8 cellular contexts compared by ENCODE assay signal in the genomic region with DNA sequence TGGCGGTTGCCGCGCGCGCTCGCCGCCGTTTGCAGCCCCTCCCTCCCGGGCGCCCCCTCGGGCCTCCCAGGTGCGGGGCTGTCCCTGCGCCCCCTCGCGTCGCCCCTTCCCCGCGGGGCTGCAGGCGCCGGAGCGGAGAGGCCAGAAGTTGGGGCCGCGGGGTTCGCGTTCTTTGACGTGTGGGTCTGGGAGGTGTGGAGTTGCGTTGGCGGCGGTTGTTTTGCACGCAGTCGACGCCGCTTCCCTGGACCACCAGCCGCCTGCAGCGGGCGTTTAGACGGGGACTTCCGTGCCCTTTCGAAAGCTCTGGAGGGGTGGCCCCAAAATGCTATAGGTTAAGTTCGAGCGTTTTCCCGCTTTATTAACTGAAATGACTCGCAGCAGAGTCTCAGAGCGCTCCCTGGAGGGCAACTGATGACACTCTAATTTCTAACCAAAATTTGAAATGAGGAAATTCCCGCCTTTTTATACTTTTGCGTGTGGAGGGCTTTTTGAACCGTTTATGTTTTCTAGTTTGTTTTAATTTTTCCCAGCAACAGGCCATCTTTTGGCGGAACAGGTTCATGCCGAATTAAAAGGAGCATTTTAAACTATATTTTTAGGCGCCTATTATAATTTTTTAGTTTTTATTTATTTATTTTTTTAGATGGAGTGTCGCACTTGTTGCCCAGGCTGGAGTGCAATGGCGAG. TPM values are rescaled to one million over a fixed set of nuclear protein-coding genes. Genes with fewer than 3 reads are reported as not detected.
DNase-seq lines count a peak whose midpoint lies in the region; ATAC-seq and TF ChIP-seq lines count a peak whose summit lies in the region.

No MANE protein-coding gene starts in this region.

- TF ChIP-seq POLR2A in adrenal gland (IDR thresholded peaks at IDR 0.05) (no peak), uterus (IDR thresholded peaks at IDR 0.05) (peak in 1 of 2 donors; percentile 23)

- no peaks in the 10 kb centered on the region for H3K36me3 ChIP-seq in adrenal gland (replicated peaks in 1 of 2)
- H3K36me3 ChIP-seq in left ventricle myocardium inferior, result no peaks in the 10 kb centered on the region
- H3K36me3 ChIP-seq in psoas muscle (ENCODE audit: insufficient read depth in 1 of 2, low read depth in 1 of 2), result no peaks in the 10 kb centered on the region
- no peaks in the 10 kb centered on the region for H3K36me3 ChIP-seq in uterus

- intact Hi-C loops in adrenal gland (cut with DNase I), result loop anchor here in 1 of 2 donors (5.0 kb wide), 1 partner anchor 94 kb away; no protein-coding TSS in a partner anchor
- intact Hi-C loops in left ventricle myocardium inferior (cut with micrococcal nuclease), result loop anchor here (10.0 kb wide), 1 partner anchor 92 kb away; no protein-coding TSS in a partner anchor
- intact Hi-C loops in psoas muscle (cut with DNase I), result loop anchor here (2.0 to 10.0 kb wide), 2 partner anchors 16 to 92 kb away; no protein-coding TSS in a partner anchor
- intact Hi-C loops in uterus (cut with DNase I; ENCODE audit: low total_unique reads), result loop anchor here (5.0 kb wide), 1 partner anchor 94 kb away; no protein-coding TSS in a partner anchor

- H3K27ac ChIP-seq in adrenal gland (peak overlapping the region in 4 of 5 donors; percentile 93 to 97 (median 96)), left ventricle myocardium inferior (replicated peaks) (peak overlapping the region; percentile 96), psoas muscle (peak overlapping the region; percentile 88), uterus (peak overlapping the region; percentile 97 to 98)

- H3K4me1 ChIP-seq in adrenal gland (replicated peaks in 1 of 2) (peaks cover 8 to 30% of the 10 kb centered on the region in 2 donors), left ventricle myocardium inferior (peaks cover 52% of the 10 kb centered on the region), psoas muscle (peaks cover 16% of the 10 kb centered on the region), uterus (peaks cover 0 to 10% of the 10 kb centered on the region in 2 donors)

- TF ChIP-seq CTCF in GM12874 (IDR thresholded peaks at IDR 0.05; ENCODE audit: insufficient read depth, low read depth, low read length) (peak; percentile 57), adrenal gland (IDR thresholded peaks at IDR 0.05) (peak; percentile 56 to 80 (median 66)), left ventricle myocardium inferior (IDR thresholded peaks at IDR 0.05; ENCODE audit: borderline replicate concordance) (peak; percentile 79), psoas muscle (IDR thresholded peaks at IDR 0.05) (peak; percentile 64), uterus (IDR thresholded peaks at IDR 0.05) (peak; percentile 71 to 76 (median 72))

- no peaks in the 10 kb centered on the region for H3K27me3 ChIP-seq in adrenal gland
- H3K27me3 ChIP-seq in left ventricle myocardium inferior (ENCODE audit: low read depth), result no peaks in the 10 kb centered on the region
- H3K27me3 ChIP-seq in psoas muscle (ENCODE audit: insufficient read depth in 3 of 3, low read length in 2 of 3), result no peaks in the 10 kb centered on the region
- H3K27me3 ChIP-seq in uterus, result no peaks in the 10 kb centered on the region

- H3K4me3 ChIP-seq in adrenal gland, result peak overlapping the region; percentile 49 to 99 (median 90)
- peak overlapping the region; percentile 98 for H3K4me3 ChIP-seq in left ventricle myocardium inferior
- peak overlapping the region; percentile 96 for H3K4me3 ChIP-seq in psoas muscle
- H3K4me3 ChIP-seq in uterus, result peak overlapping the region; percentile 77 to 96

- WGBS in adrenal gland, 4 donors, result 0 to 2% (median 1%) methylated on average over 10 to 52 of the region's 52 CpGs
- 0 to 1% (median 0%) methylated on average over 39 to 52 of the region's 52 CpGs for WGBS in psoas muscle, 3 donors

- H3K9me3 ChIP-seq in adrenal gland (replicated peaks in 1 of 3), result no peaks in the 10 kb centered on the region
- no peaks in the 10 kb centered on the region for H3K9me3 ChIP-seq in left ventricle myocardium inferior (replicated peaks)
- no peaks in the 10 kb centered on the region for H3K9me3 ChIP-seq in psoas muscle
- H3K9me3 ChIP-seq in uterus, result no peaks in the 10 kb centered on the region

- DNase-seq in NCI-H1417 treated with DMSO at 0.1 percent for 48 hours (lab: John Stamatoyannopoulos, UW), result peak; percentile 70
- DNase-seq in SW 1271 (lab: John Stamatoyannopoulos, UW), result peak; percentile 89 to 93
- DNase-seq in adrenal gland, result peak; percentile 60 to 81 (median 69)
- peak; percentile 70 for DNase-seq in left ventricle myocardium inferior
- DNase-seq in psoas muscle, result peak; percentile 53 to 67
- DNase-seq in uterus, result peak; percentile 52 to 78

- ATAC-seq in HG02798 (IDR thresholded peaks at IDR 0.05; ENCODE audit: poor library complexity, unreplicated experiment), result peak; percentile 59
- peak; percentile 40 to 64 (median 54) for ATAC-seq in psoas muscle

RNA-seq across cellular contexts. Expression of gene TMPO, which starts 0.9 kb away (rescaled TPM):
- total RNA-seq in adrenal gland (10 to 100 TPM; 17.8 to 54.2 (median 38.7) TPM), left ventricle myocardium inferior (16.9 TPM), psoas muscle (10 to 100 TPM in 2 of 4 donors, 1 to 10 TPM in 2; 9.1 to 15.9 (median 10.8) TPM), uterus (100 to 1,000 TPM in 1 of 4 donors, 10 to 100 TPM in 3; 59.7 to 256 (median 93.8) TPM)
- polyA plus RNA-seq in adrenal gland (10 to 100 TPM in 2 of 3 donors, 1 to 10 TPM in 1; 8.7 to 24.8 (median 13.0) TPM), psoas muscle (10 to 100 TPM in 1 of 3 donors, 1 to 10 TPM in 2; 5.9 to 13.1 (median 7.9) TPM)

Comparison
In these comparisons a context has a peak if more than half of its experiments do, and no peak if none do; other contexts are left out.
1. Peak in every context shown above with its lines: DNase-seq, ATAC-seq, H3K4me3 ChIP-seq and H3K27ac ChIP-seq.